ENCODE assay signal across 13 cellular contexts in genomic region chr1:170727953-170728352, GRCh38.
A peak's percentile ranks its signal among the peaks of the same experiment; 100 is the strongest.
DNase-seq lines count a peak whose midpoint lies in the region; TF ChIP-seq lines count a peak whose summit lies in the region.
"Had no signal": no experiment of that assay in that cellular context is flagged by ENCODE, and none has a peak within 500 bp of the region (broad histone marks: within the 10 kb centered on the region; RNA-seq: fewer than 3 reads in every experiment).

No MANE protein-coding gene starts in this region.

- 83% methylated on average over 5 of the region's 5 CpGs for WGBS in smooth muscle cell (ENCODE audit: low lambda C conversion rate)
- WGBS in lower leg skin, 2 donors: 71 to 72% methylated on average over 5 of the region's 5 CpGs

- TF ChIP-seq CTCF in left ventricle myocardium inferior (IDR thresholded peaks at IDR 0.05; ENCODE audit: borderline replicate concordance) (no peak), right atrium auricular region (IDR thresholded peaks at IDR 0.05) (no peak), fibroblast of mammary gland (conservative IDR thresholded peaks at IDR 0.05; ENCODE audit: control insufficient read depth, insufficient read depth, low read depth, low read length) (no peak), smooth muscle cell (IDR thresholded peaks at IDR 0.05; ENCODE audit: borderline replicate concordance, insufficient read depth, poor library complexity, severe bottlenecking) (no peak), lower leg skin (IDR thresholded peaks at IDR 0.05) (no peak), osteoblast (IDR thresholded peaks at IDR 0.05; ENCODE audit: extremely low read depth, low read depth, low read length) (no peak)

- no peak overlapping the region for H3K9ac ChIP-seq in smooth muscle cell (ENCODE audit: low read depth)

- H3K4me2 ChIP-seq in smooth muscle cell (no peak overlapping the region), osteoblast (ENCODE audit: insufficient read depth, low read length) (no peak overlapping the region)

- H3K9me3 ChIP-seq in left ventricle myocardium inferior (replicated peaks): peaks cover 8% of the 10 kb centered on the region
- H3K9me3 ChIP-seq in right atrium auricular region: no peaks in the 10 kb centered on the region
- no peaks in the 10 kb centered on the region for H3K9me3 ChIP-seq in smooth muscle cell (replicated peaks; ENCODE audit: low read depth)
- H3K9me3 ChIP-seq in osteoblast (ENCODE audit: low read depth, low read length): no peaks in the 10 kb centered on the region

- H3K27me3 Mint-ChIP-seq in activated naive CD4-positive, alpha-beta T cell treated with anti-CD3 and anti-CD28 coated beads, Interleukin-2, amount 10 ng/mL, durations not matched to agents 7 days and 5 days: peaks cover 6% of the 10 kb centered on the region

- H3F3A ChIP-seq in smooth muscle cell (ENCODE audit: low read depth): peaks cover 28% of the 10 kb centered on the region

- no peak overlapping the region for H3K4me3 Mint-ChIP-seq in activated naive CD4-positive, alpha-beta T cell treated with anti-CD3 and anti-CD28 coated beads, Interleukin-2, amount 10 ng/mL, durations not matched to agents 7 days and 5 days
- H3K4me3 Mint-ChIP-seq: B cell; CD4-positive, alpha-beta memory T cell had no signal

- H3K4me1 Mint-ChIP-seq in activated naive CD4-positive, alpha-beta T cell treated with anti-CD3 and anti-CD28 coated beads, Interleukin-2, amount 10 ng/mL, durations not matched to agents 7 days and 5 days: no peaks in the 10 kb centered on the region
- H3K4me1 Mint-ChIP-seq: B cell; CD4-positive, alpha-beta memory T cell had no signal

- DNase-seq in left ventricle myocardium inferior (no peak), right atrium auricular region (ENCODE audit: low spot score) (no peak), NCI-H69 (lab: John Stamatoyannopoulos, UW) (peak; percentile 24), fibroblast of mammary gland (ENCODE audit: low read depth) (peak; percentile 74), smooth muscle cell (lab: John Stamatoyannopoulos, UW; ENCODE audit: unreplicated experiment) (no peak), lower leg skin (ENCODE audit: low spot score in 2 of 2) (no peak), osteoblast (ENCODE audit: insufficient read length, low spot score, missing footprints) (no peak)
- no peak for DNase-seq in activated naive CD4-positive, alpha-beta T cell treated with anti-CD3 and anti-CD28 coated beads, Interleukin-2, amount 10 ng/mL, durations not matched to agents 7 days and 5 days
- DNase-seq: C1 segment of cervical spinal cord; CD4-positive, alpha-beta memory T cell; DMS53; GF-D8 had no signal

- peak overlapping the region; percentile 77 for H3K27ac ChIP-seq in left ventricle myocardium inferior (replicated peaks)
- no peak overlapping the region for H3K27ac ChIP-seq in right atrium auricular region
- peak overlapping the region; percentile 23 for H3K27ac ChIP-seq in smooth muscle cell (ENCODE audit: low read depth)
- H3K27ac ChIP-seq in osteoblast (ENCODE audit: low read depth, low read length): no peak overlapping the region

- TF ChIP-seq POLR2A in lower leg skin (IDR thresholded peaks at IDR 0.05): no peak

- intact Hi-C loops in left ventricle myocardium inferior (cut with micrococcal nuclease): no loop called here
- intact Hi-C loops in lower leg skin (cut with DNase I; ENCODE audit: low total_unique reads): no loop called here

- no peaks in the 10 kb centered on the region for H3K27me3 ChIP-seq in left ventricle myocardium inferior (ENCODE audit: low read depth)
- no peaks in the 10 kb centered on the region for H3K27me3 ChIP-seq in right atrium auricular region
- H3K27me3 ChIP-seq in smooth muscle cell (ENCODE audit: low read depth): no peaks in the 10 kb centered on the region
- H3K27me3 ChIP-seq in osteoblast (ENCODE audit: insufficient read depth, low read length): no peaks in the 10 kb centered on the region

- no peak overlapping the region for H2AFZ ChIP-seq in smooth muscle cell (ENCODE audit: low read depth)
- H2AFZ ChIP-seq in osteoblast (ENCODE audit: low read length): no peak overlapping the region

- H3K36me3 ChIP-seq in left ventricle myocardium inferior: peaks cover 21% of the 10 kb centered on the region
- H3K36me3 ChIP-seq in right atrium auricular region: peaks cover 9% of the 10 kb centered on the region
- peaks cover 3% of the 10 kb centered on the region for H3K36me3 ChIP-seq in smooth muscle cell (ENCODE audit: low read depth)
- peaks cover 56% of the 10 kb centered on the region for H3K36me3 ChIP-seq in osteoblast (ENCODE audit: insufficient read depth, low read length)

- no peak overlapping the region for H3K27ac Mint-ChIP-seq in activated naive CD4-positive, alpha-beta T cell treated with anti-CD3 and anti-CD28 coated beads, Interleukin-2, amount 10 ng/mL, durations not matched to agents 7 days and 5 days
- H3K27ac Mint-ChIP-seq: B cell; CD4-positive, alpha-beta memory T cell had no signal

- CTCF ChIA-PET in activated naive CD4-positive, alpha-beta T cell treated with anti-CD3 and anti-CD28 coated beads, Interleukin-2, amount 10 ng/mL, durations not matched to agents 7 days and 5 days (lab: Charles Lee): no interaction called here

- H3K9me3 Mint-ChIP-seq in activated naive CD4-positive, alpha-beta T cell treated with anti-CD3 and anti-CD28 coated beads, Interleukin-2, amount 10 ng/mL, durations not matched to agents 7 days and 5 days: no peaks in the 10 kb centered on the region
- H3K9me3 Mint-ChIP-seq: CD4-positive, alpha-beta memory T cell had no signal

- H4K20me1 ChIP-seq in smooth muscle cell (ENCODE audit: low read depth) (no peaks in the 10 kb centered on the region), osteoblast (ENCODE audit: insufficient read depth, low read length) (no peaks in the 10 kb centered on the region)

- H3K4me3 ChIP-seq in left ventricle myocardium inferior: no peak overlapping the region
- no peak overlapping the region for H3K4me3 ChIP-seq in right atrium auricular region
- H3K4me3 ChIP-seq in fibroblast of mammary gland (ENCODE audit: control insufficient read depth, low read depth, low read length): no peak overlapping the region
- no peak overlapping the region for H3K4me3 ChIP-seq in smooth muscle cell
- H3K4me3 ChIP-seq in lower leg skin (ENCODE audit: low read depth, poor library complexity, severe bottlenecking): no peak overlapping the region
- no peak overlapping the region for H3K4me3 ChIP-seq in osteoblast (ENCODE audit: insufficient read depth, low read length)

- H3K36me3 Mint-ChIP-seq in activated naive CD4-positive, alpha-beta T cell treated with anti-CD3 and anti-CD28 coated beads, Interleukin-2, amount 10 ng/mL, durations not matched to agents 7 days and 5 days: no peaks in the 10 kb centered on the region
- H3K36me3 Mint-ChIP-seq: CD4-positive, alpha-beta memory T cell had no signal

- peaks cover 43% of the 10 kb centered on the region for H3K4me1 ChIP-seq in left ventricle myocardium inferior
- peaks cover 0 to 33% of the 10 kb centered on the region in 2 donors for H3K4me1 ChIP-seq in right atrium auricular region
- peaks cover 3% of the 10 kb centered on the region for H3K4me1 ChIP-seq in smooth muscle cell (ENCODE audit: low read depth)
- peaks cover 21% of the 10 kb centered on the region for H3K4me1 ChIP-seq in osteoblast (ENCODE audit: insufficient read depth, low read length)

- H3K79me2 ChIP-seq in smooth muscle cell (ENCODE audit: low read depth): no peaks in the 10 kb centered on the region
- peaks cover 16% of the 10 kb centered on the region for H3K79me2 ChIP-seq in osteoblast (ENCODE audit: insufficient read depth, low read length)

Comparison
In these comparisons a context has a peak if more than half of its experiments do, and no peak if none do; other contexts are left out.
1. H3K27ac ChIP-seq: peak in left ventricle myocardium inferior (single experiment) and smooth muscle cell (single experiment); none in right atrium auricular region (0 of 2) and osteoblast (single experiment).
2. DNase-seq: peak in NCI-H69 (single experiment) and fibroblast of mammary gland (single experiment); none in left ventricle myocardium inferior (single experiment), right atrium auricular region (single experiment), smooth muscle cell (single experiment), lower leg skin (0 of 2), osteoblast (single experiment) and activated naive CD4-positive, alpha-beta T cell treated with anti-CD3 and anti-CD28 coated beads, Interleukin-2, amount 10 ng/mL, durations not matched to agents 7 days and 5 days (single experiment).